30 cellular contexts compared by ENCODE assay signal in genomic region chr4:107808572-107808971, GRCh38. TPM values are rescaled to one million over a fixed set of nuclear protein-coding genes. Genes with fewer than 3 reads are reported as not detected.
"Had no signal": no experiment of that assay in that cellular context is flagged by ENCODE, and none has a peak within 500 bp of the region (broad histone marks: within the 10 kb centered on the region; RNA-seq: fewer than 3 reads in every experiment).

No MANE protein-coding gene starts in this region.

- ATAC-seq: activated T-cell treated with anti-CD3 and anti-CD28 coated beads, Interleukin-2, amount 50 U/mL, for 72 hours; gastrocnemius medialis; left ventricle myocardium superior; naive thymus-derived CD8-positive, alpha-beta T cell; right cardiac atrium; stimulated activated naive CD8-positive, alpha-beta T cell treated with anti-CD3 and anti-CD28 coated beads, Interleukin-15, Interleukin-2, amounts not matched to agents 100 U/mL and 50 U/mL, for 24 hours had no signal

- H3K4me1 ChIP-seq: gastrocnemius medialis, spleen, testis had no signal

- FAIRE-seq: keratinocyte, TTC549 had no signal

- H3K36me3 ChIP-seq: gastrocnemius medialis, spleen had no signal

- H3K27ac Mint-ChIP-seq: activated naive CD8-positive, alpha-beta T cell; activated T-cell treated with anti-CD3 and anti-CD28 coated beads, Interleukin-2, amount 50 U/mL, for 72 hours; mesothelial cell of epicardium; naive thymus-derived CD8-positive, alpha-beta T cell; T-helper 1 cell treated with Interleukin-12 subunit alpha and Interleukin-12 subunit beta and Interleukin-4 antibody, amounts not matched to agents 30 μg/mL and 1 μg/mL, for 36 hours had no signal

- DNase-seq: activated CD4-positive, alpha-beta T cell treated with anti-CD3 and anti-CD28 coated beads for 4 hours; activated CD4-positive, alpha-beta T cell treated with anti-CD3 and anti-CD28 coated beads, Interleukin-2, amount 50 U/mL, for 4 hours; activated naive CD4-positive, alpha-beta T cell treated with Interleukin-2 at 50 U/mL for 16 hours; activated T-cell treated with anti-CD3 and anti-CD28 coated beads for 4 hours; activated T-cell treated with anti-CD3 and anti-CD28 coated beads, Interleukin-2, amount 50 U/mL, for 72 hours; anterior cingulate cortex; cerebellar nuclear complex; dorsolateral prefrontal cortex; effector memory CD4-positive, alpha-beta T cell; erythroblast; gastrocnemius medialis; left ventricle myocardium superior; naive thymus-derived CD8-positive, alpha-beta T cell; nucleus accumbens; right cardiac atrium; spleen; stimulated activated naive CD8-positive, alpha-beta T cell treated with anti-CD3 and anti-CD28 coated beads, Interleukin-15, Interleukin-2, amounts not matched to agents 100 U/mL and 50 U/mL, for 24 hours; SW 1271; T-helper 9 cell; testis; trophoblast cell had no signal

- H3K9me3 Mint-ChIP-seq: activated T-cell treated with anti-CD3 and anti-CD28 coated beads, Interleukin-2, amount 50 U/mL, for 72 hours; neural crest cell; T-helper 1 cell treated with Interleukin-12 subunit alpha and Interleukin-12 subunit beta and Interleukin-4 antibody, amounts not matched to agents 30 μg/mL and 1 μg/mL, for 36 hours had no signal

- H3K4me1 Mint-ChIP-seq: naive thymus-derived CD8-positive, alpha-beta T cell; neural crest cell had no signal

- H3K4me3 ChIP-seq: coronary artery, dorsolateral prefrontal cortex, gastrocnemius medialis, hepatocyte, spleen, testis had no signal

- H3K4me3 Mint-ChIP-seq: activated naive CD8-positive, alpha-beta T cell; activated T-cell treated with anti-CD3 and anti-CD28 coated beads, Interleukin-2, amount 50 U/mL, for 72 hours; mesothelial cell of epicardium; naive thymus-derived CD8-positive, alpha-beta T cell; neural crest cell; T-helper 1 cell treated with Interleukin-12 subunit alpha and Interleukin-12 subunit beta and Interleukin-4 antibody, amounts not matched to agents 30 μg/mL and 1 μg/mL, for 36 hours had no signal

- H3K27ac ChIP-seq: coronary artery, dorsolateral prefrontal cortex, gastrocnemius medialis, hepatocyte, spleen, testis, VCaP had no signal

- H3K9me3 ChIP-seq: gastrocnemius medialis, spleen, testis had no signal

- H3K27me3 ChIP-seq: gastrocnemius medialis, hepatocyte, testis had no signal

- H3K36me3 Mint-ChIP-seq: activated naive CD8-positive, alpha-beta T cell; mesothelial cell of epicardium had no signal

RNA-seq across cellular contexts. Expression of gene SGMS2, which starts 16.2 kb away (rescaled TPM):
- total RNA-seq: naive thymus-derived CD8-positive, alpha-beta T cell had no signal
